14 cellular contexts compared by ENCODE assay signal in the genomic region with DNA sequence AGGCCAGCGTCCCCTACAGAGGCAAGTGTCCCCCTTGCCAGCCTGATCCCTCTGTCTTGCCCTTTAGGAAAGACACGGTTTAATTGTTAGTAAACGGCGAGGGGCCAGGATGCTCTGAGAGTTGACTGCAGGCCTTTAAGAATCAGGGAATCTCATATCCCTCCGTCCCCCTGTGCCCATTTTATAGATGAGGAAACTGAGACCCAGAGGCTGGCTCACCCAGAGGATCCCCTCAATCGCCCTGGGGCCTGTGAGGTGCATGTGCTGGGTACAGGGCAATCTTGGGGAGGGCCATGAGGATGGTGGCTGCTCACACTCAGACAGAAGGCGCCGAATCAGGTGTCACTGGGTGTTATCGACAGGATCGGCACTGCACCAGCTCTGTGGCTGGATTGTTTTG. TPM values are rescaled to one million over a fixed set of nuclear protein-coding genes. Genes with fewer than 3 reads are reported as not detected.
DNase-seq lines count a peak whose midpoint lies in the region; ATAC-seq and TF ChIP-seq lines count a peak whose summit lies in the region.
"Had no signal": no experiment of that assay in that cellular context is flagged by ENCODE, and none has a peak within 500 bp of the region (broad histone marks: within the 10 kb centered on the region; RNA-seq: fewer than 3 reads in every experiment).

No MANE protein-coding gene starts in this region.

- H3K18ac ChIP-seq in mesendoderm (ENCODE audit: low read length): peak overlapping the region; percentile 71

- ATAC-seq in left cardiac atrium (no peak), GM18867 (IDR thresholded peaks at IDR 0.05; ENCODE audit: unreplicated experiment) (no peak)
- ATAC-seq: naive thymus-derived CD8-positive, alpha-beta T cell had no signal

- H3K27ac Mint-ChIP-seq in endodermal cell: no peak overlapping the region
- H3K27ac Mint-ChIP-seq: activated B cell treated with CpG ODN at 0.5 μM for 24 hours; naive thymus-derived CD8-positive, alpha-beta T cell had no signal

- peak overlapping the region; percentile 22 for H3K4me2 ChIP-seq in mesendoderm (ENCODE audit: low read length)

- H3K79me2 ChIP-seq in mesendoderm (ENCODE audit: control insufficient read depth, insufficient read depth, low read length): no peaks in the 10 kb centered on the region

- peak overlapping the region; percentile 81 for H3K56ac ChIP-seq in mesendoderm (ENCODE audit: low read length)

- no peak overlapping the region for H2BK15ac ChIP-seq in mesendoderm (replicated peaks; ENCODE audit: low read depth)

- DNase-seq in cardiac muscle cell (ENCODE audit: low read depth in 1 of 2, low spot score in 1 of 2): no peak
- no peak for DNase-seq in left cardiac atrium
- DNase-seq in endodermal cell: peak; percentile 40
- no peak for DNase-seq in mesendoderm
- DNase-seq in vagina (ENCODE audit: extremely low spot score in 2 of 2): no peak
- DNase-seq in iPS-NIHi7 (ENCODE audit: extremely low spot score): no peak
- no peak for DNase-seq in DMS114 treated with DMSO at 0.1 percent for 48 hours (lab: John Stamatoyannopoulos, UW; ENCODE audit: unreplicated experiment)
- DNase-seq: 8988T, activated B cell treated with CpG ODN at 0.5 μM for 24 hours, amniotic stem cell, DMS153, NCI-H2171 treated with DMSO at 0.1 percent for 48 hours had no signal

- no peak for TF ChIP-seq POLR2A in vagina (IDR thresholded peaks at IDR 0.05)

- no peak overlapping the region for H2BK120ac ChIP-seq in mesendoderm (ENCODE audit: low read depth, low read length)

- H3K4me3 Mint-ChIP-seq in endodermal cell: peak overlapping the region; percentile 40
- H3K4me3 Mint-ChIP-seq: activated B cell treated with CpG ODN at 0.5 μM for 24 hours had no signal

- H3K9me3 ChIP-seq in cardiac muscle cell (ENCODE audit: low read depth) (no peaks in the 10 kb centered on the region), endodermal cell (ENCODE audit: control insufficient read depth, low read length) (no peaks in the 10 kb centered on the region), vagina (no peaks in the 10 kb centered on the region)

- WGBS in endodermal cell (ENCODE audit: insufficient coverage in 1 of 2, insufficient read length in 1 of 2), 2 experiments: 75 to 80% methylated on average over 3 to 10 of the region's 10 CpGs
- WGBS in mesendoderm (ENCODE audit: extremely low coverage, insufficient coverage, low lambda C conversion rate): no CpG with 5 or more reads among the region's 10 CpGs

- H2BK5ac ChIP-seq in mesendoderm (ENCODE audit: low read length): no peak overlapping the region

- H3K9ac ChIP-seq in endodermal cell (ENCODE audit: extremely low read depth, low read length, poor library complexity, severe bottlenecking) (no peak overlapping the region), mesendoderm (ENCODE audit: low read length) (peak overlapping the region; percentile 62)

- no peak overlapping the region for H3K27ac ChIP-seq in cardiac muscle cell
- H3K27ac ChIP-seq in endodermal cell (ENCODE audit: low read depth, low read length): no peak overlapping the region
- H3K27ac ChIP-seq in mesendoderm (ENCODE audit: low read depth, low read length): no peak overlapping the region
- peak overlapping the region; percentile 57 for H3K27ac ChIP-seq in vagina

- peak overlapping the region; percentile 26 for H3K4me3 ChIP-seq in cardiac muscle cell
- H3K4me3 ChIP-seq in endodermal cell (ENCODE audit: low read length): peak overlapping the region; percentile 76
- H3K4me3 ChIP-seq in mesendoderm (ENCODE audit: low read length): no peak overlapping the region
- peak overlapping the region; percentile 43 to 44 for H3K4me3 ChIP-seq in vagina

- no peak for TF ChIP-seq CTCF in cardiac muscle cell (IDR thresholded peaks at IDR 0.05; ENCODE audit: low read depth, low read length)
- TF ChIP-seq CTCF in endodermal cell (conservative IDR thresholded peaks at IDR 0.05): no peak
- TF ChIP-seq CTCF in vagina (IDR thresholded peaks at IDR 0.05): no peak

- H3K27me3 ChIP-seq in cardiac muscle cell (no peaks in the 10 kb centered on the region), endodermal cell (ENCODE audit: control insufficient read depth, insufficient read depth, low read length, poor library complexity, severe bottlenecking) (no peaks in the 10 kb centered on the region), mesendoderm (ENCODE audit: insufficient read depth, low read length, poor library complexity) (no peaks in the 10 kb centered on the region), vagina (no peaks in the 10 kb centered on the region)

- no peak overlapping the region for H4K5ac ChIP-seq in mesendoderm (ENCODE audit: low read length)

- intact Hi-C loops in left cardiac atrium (cut with DNase I): no loop called here
- intact Hi-C loops in vagina (cut with DNase I): no loop called here

- H3K36me3 Mint-ChIP-seq in endodermal cell (ENCODE audit: low read depth): peaks cover 2% of the 10 kb centered on the region

- H3K23ac ChIP-seq in mesendoderm (ENCODE audit: low read length): no peak overlapping the region

- peaks cover 9% of the 10 kb centered on the region for H3K4me1 Mint-ChIP-seq in endodermal cell
- H3K4me1 Mint-ChIP-seq: activated B cell treated with CpG ODN at 0.5 μM for 24 hours had no signal

- no peaks in the 10 kb centered on the region for H3K4me1 ChIP-seq in cardiac muscle cell (ENCODE audit: low read depth)
- H3K4me1 ChIP-seq in endodermal cell (ENCODE audit: control insufficient read depth, insufficient read depth, low read length): no peaks in the 10 kb centered on the region
- H3K4me1 ChIP-seq in mesendoderm (ENCODE audit: control insufficient read depth, low read depth, low read length): peaks cover 3% of the 10 kb centered on the region
- H3K4me1 ChIP-seq in vagina: no peaks in the 10 kb centered on the region

- H3K4ac ChIP-seq in mesendoderm (ENCODE audit: low read depth, low read length): no peak overlapping the region

- no peaks in the 10 kb centered on the region for H3K79me1 ChIP-seq in mesendoderm (ENCODE audit: low read length)

- peaks cover 19% of the 10 kb centered on the region for H3K27me3 Mint-ChIP-seq in endodermal cell (ENCODE audit: insufficient read depth)

- H2AK5ac ChIP-seq in mesendoderm (ENCODE audit: low read length): no peak overlapping the region

- H3K36me3 ChIP-seq in cardiac muscle cell (no peaks in the 10 kb centered on the region), endodermal cell (ENCODE audit: control insufficient read depth, insufficient read depth, low read length) (no peaks in the 10 kb centered on the region), mesendoderm (ENCODE audit: control insufficient read depth, insufficient read depth, low read length) (no peaks in the 10 kb centered on the region), vagina (no peaks in the 10 kb centered on the region)

- no peak overlapping the region for H4K8ac ChIP-seq in mesendoderm (ENCODE audit: low read depth, low read length)

- peaks cover 66% of the 10 kb centered on the region for H3K9me3 Mint-ChIP-seq in endodermal cell
- H3K9me3 Mint-ChIP-seq: activated B cell treated with CpG ODN at 0.5 μM for 24 hours; naive thymus-derived CD8-positive, alpha-beta T cell had no signal

RNA-seq across cellular contexts. Expression of a gene that starts 0.6 kb away (rescaled TPM):
- total RNA-seq in cardiac muscle cell (10.3 and 11.7 TPM in 2 replicates), left cardiac atrium (1 to 10 TPM; 1.7 to 3.2 TPM), endodermal cell (10 to 100 TPM; 13.5 to 20.7 TPM), vagina (98.2 TPM)
- 9.2 and 10.8 TPM in 2 replicates for polyA plus RNA-seq in cardiac muscle cell
- 10.1 TPM for polyA plus RNA-seq in endodermal cell (2013, experiment 1 of 2)
- 9.6 TPM for polyA plus RNA-seq in endodermal cell (2013, experiment 2 of 2)
- 4.5 TPM for polyA plus RNA-seq in mesendoderm (2013, experiment 1 of 2)
- polyA plus RNA-seq in mesendoderm (2013, experiment 2 of 2): 4.4 TPM
